In genomic region chr16:23847938-23848337, GRCh38 we compare ENCODE assay signal across 11 cellular contexts. TPM values are rescaled to one million over a fixed set of nuclear protein-coding genes. Genes with fewer than 3 reads are reported as not detected.
A peak's percentile ranks its signal among the peaks of the same experiment; 100 is the strongest.
DNase-seq lines count a peak whose midpoint lies in the region; ATAC-seq and TF ChIP-seq lines count a peak whose summit lies in the region.
"Had no signal": no experiment of that assay in that cellular context is flagged by ENCODE, and none has a peak within 500 bp of the region (broad histone marks: within the 10 kb centered on the region; RNA-seq: fewer than 3 reads in every experiment).

No MANE protein-coding gene starts in this region.

- H3K4me3 ChIP-seq in psoas muscle: no peak overlapping the region
- H3K4me3 ChIP-seq: right atrium auricular region had no signal

- H3K4me3 Mint-ChIP-seq in natural killer cell treated with Interleukin-12 subunit alpha and Interleukin-12 subunit beta and Interleukin-15 and Interleukin-18, amount 100 ng/mL, for 72 hours: peak overlapping the region; percentile 91

- 60 to 69% (median 63%) methylated on average over 4 of the region's 4 CpGs for WGBS in psoas muscle, 3 donors

- no peaks in the 10 kb centered on the region for H3K4me1 ChIP-seq in psoas muscle
- H3K4me1 ChIP-seq: right atrium auricular region had no signal

- H3K36me3 ChIP-seq in psoas muscle (ENCODE audit: insufficient read depth in 1 of 2, low read depth in 1 of 2): no peaks in the 10 kb centered on the region
- H3K36me3 ChIP-seq: right atrium auricular region had no signal

- no peak overlapping the region for H3K27ac ChIP-seq in psoas muscle
- H3K27ac ChIP-seq: right atrium auricular region had no signal

- peaks cover 6% of the 10 kb centered on the region for H3K9me3 Mint-ChIP-seq in natural killer cell treated with Interleukin-12 subunit alpha and Interleukin-12 subunit beta and Interleukin-15 and Interleukin-18, amount 100 ng/mL, for 72 hours

- no peak for TF ChIP-seq CTCF in psoas muscle (IDR thresholded peaks at IDR 0.05)
- TF ChIP-seq CTCF in omental fat pad (IDR thresholded peaks at IDR 0.05): no peak

- peak overlapping the region; percentile 81 to 90 for H3K27ac Mint-ChIP-seq in natural killer cell treated with Interleukin-12 subunit alpha and Interleukin-12 subunit beta and Interleukin-15 and Interleukin-18, amount 100 ng/mL, for 72 hours

- peaks cover 79 to 95% of the 10 kb centered on the region in 2 donors for H3K4me1 Mint-ChIP-seq in natural killer cell treated with Interleukin-12 subunit alpha and Interleukin-12 subunit beta and Interleukin-15 and Interleukin-18, amount 100 ng/mL, for 72 hours (ENCODE audit: low read depth in 2 of 2)

- H3K9me3 ChIP-seq in psoas muscle: no peaks in the 10 kb centered on the region

- peak; percentile 93 to 98 for ATAC-seq in natural killer cell treated with Interleukin-12 subunit alpha and Interleukin-12 subunit beta and Interleukin-15 and Interleukin-18, amount 100 ng/mL, for 72 hours
- ATAC-seq in psoas muscle (no peak), omental fat pad (ENCODE audit: low FRiP score) (no peak), HG03520 (IDR thresholded peaks at IDR 0.05; ENCODE audit: unreplicated experiment) (no peak)

- DNase-seq in CD1c-positive myeloid dendritic cell (ENCODE audit: extremely low spot score) (peak; percentile 81), KBM-7 (peak; percentile 50), psoas muscle (no peak), HUDEP-2 (lab: John Stamatoyannopoulos, UW; ENCODE audit: unreplicated experiment in 76 of 76) (no peak), omental fat pad (ENCODE audit: low spot score) (no peak)
- peak; percentile 63 to 73 for DNase-seq in activated T-cell treated with anti-CD3 and anti-CD28 coated beads, Interleukin-2, amount 50 U/mL, for 48 hours
- peak; percentile 80 for DNase-seq in natural killer cell treated with Interleukin-12 subunit alpha and Interleukin-12 subunit beta and Interleukin-15 and Interleukin-18, amount 100 ng/mL, for 72 hours (ENCODE audit: low spot score)
- DNase-seq: AML-193, NCI-H1092 had no signal

- H3K36me3 Mint-ChIP-seq in natural killer cell treated with Interleukin-12 subunit alpha and Interleukin-12 subunit beta and Interleukin-15 and Interleukin-18, amount 100 ng/mL, for 72 hours: peaks cover 59% of the 10 kb centered on the region

- no peaks in the 10 kb centered on the region for H3K27me3 Mint-ChIP-seq in natural killer cell treated with Interleukin-12 subunit alpha and Interleukin-12 subunit beta and Interleukin-15 and Interleukin-18, amount 100 ng/mL, for 72 hours

- intact Hi-C loops in psoas muscle (cut with DNase I): no loop called here

- in situ Hi-C loops in KBM-7 (cut with MboI; ENCODE audit: low pct_unique_long_range_greater_than_20kb, low sequenced_read_pairs): no loop called here

- no peaks in the 10 kb centered on the region for H3K27me3 ChIP-seq in psoas muscle (ENCODE audit: insufficient read depth in 3 of 3, low read length in 2 of 3)
- H3K27me3 ChIP-seq: right atrium auricular region had no signal

RNA-seq across cellular contexts. Expression of gene PRKCB, which starts 12.2 kb away (rescaled TPM):
- 100 to 1,000 TPM; 193 to 273 TPM for total RNA-seq in natural killer cell treated with Interleukin-12 subunit alpha and Interleukin-12 subunit beta and Interleukin-15 and Interleukin-18, amount 100 ng/mL, for 72 hours
- total RNA-seq in psoas muscle (1 to 10 TPM in 3 of 4 donors, under 1 TPM in 1; 0.83 to 1.5 (median 1.2) TPM), omental fat pad (10 to 100 TPM in 2 of 4 donors, 1 to 10 TPM in 2; 5.3 to 18.6 (median 11.1) TPM)
- under 1 TPM; 0.13 to 0.23 (median 0.14) TPM for polyA plus RNA-seq in psoas muscle

Comparison
In these comparisons a context has a peak if more than half of its experiments do, and no peak if none do; other contexts are left out.
1. DNase-seq: peak in CD1c-positive myeloid dendritic cell (single experiment), KBM-7 (single experiment), activated T-cell treated with anti-CD3 and anti-CD28 coated beads, Interleukin-2, amount 50 U/mL, for 48 hours (2 of 2) and natural killer cell treated with Interleukin-12 subunit alpha and Interleukin-12 subunit beta and Interleukin-15 and Interleukin-18, amount 100 ng/mL, for 72 hours (single experiment); none in psoas muscle (0 of 2), HUDEP-2 (0 of 76) and omental fat pad (single experiment).
2. ATAC-seq: peak in natural killer cell treated with Interleukin-12 subunit alpha and Interleukin-12 subunit beta and Interleukin-15 and Interleukin-18, amount 100 ng/mL, for 72 hours (2 of 2); none in psoas muscle (0 of 4), omental fat pad (single experiment) and HG03520 (single experiment).
3. RNA of gene PRKCB, which starts 12.2 kb away (total RNA-seq): 193 to 273 TPM in natural killer cell treated with Interleukin-12 subunit alpha and Interleukin-12 subunit beta and Interleukin-15 and Interleukin-18, amount 100 ng/mL, for 72 hours; 5.3 to 18.6 TPM in omental fat pad and 0.83 to 1.5 TPM in psoas muscle; every median in the first group is over 4 times any median in the second.